1 cellular context compared by ENCODE assay signal in the genomic region with DNA sequence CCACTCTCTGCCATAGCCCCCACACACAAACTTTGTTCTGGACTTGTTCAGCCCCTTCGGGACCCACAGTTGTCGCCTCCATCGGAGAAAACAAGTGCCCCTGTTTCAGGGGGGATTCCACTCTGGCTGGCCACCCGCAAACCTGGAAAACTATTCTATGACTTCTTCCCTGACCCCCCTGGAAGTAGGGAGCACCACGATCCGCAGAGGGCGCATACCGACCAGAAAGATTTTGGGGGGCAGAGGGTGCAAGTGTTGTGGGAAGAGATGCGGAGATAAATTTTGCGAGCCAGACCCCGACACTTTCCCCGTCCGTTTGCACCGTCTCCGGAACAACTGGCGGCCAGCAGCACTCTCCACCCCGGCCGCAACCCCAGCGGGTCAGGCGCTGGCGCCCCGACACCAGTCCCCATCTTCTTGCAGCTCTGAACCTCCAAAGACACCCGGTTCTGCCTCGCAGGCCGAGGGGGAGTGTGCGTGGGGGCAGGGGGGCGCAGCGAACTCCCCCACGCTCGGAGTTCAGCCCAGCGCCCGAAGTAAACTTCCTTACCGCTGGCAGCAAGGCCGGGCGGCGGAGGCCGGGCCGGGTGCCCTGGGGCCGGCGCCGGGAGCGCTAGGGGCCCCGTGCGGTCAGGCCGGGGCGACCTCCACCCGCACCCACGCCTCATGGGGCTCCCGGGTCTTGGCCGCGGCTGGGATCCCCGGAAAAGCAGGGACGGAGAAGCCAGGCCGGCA.
TF ChIP-seq lines count a peak whose summit lies in the region.

No MANE protein-coding gene starts in this region.

TF ChIP-seq in HepG2, 621 proteins besides CTCF, POLR2A, EP300 and RAD21 (continues in another document):
- TF ChIP-seq, protein P1, sequence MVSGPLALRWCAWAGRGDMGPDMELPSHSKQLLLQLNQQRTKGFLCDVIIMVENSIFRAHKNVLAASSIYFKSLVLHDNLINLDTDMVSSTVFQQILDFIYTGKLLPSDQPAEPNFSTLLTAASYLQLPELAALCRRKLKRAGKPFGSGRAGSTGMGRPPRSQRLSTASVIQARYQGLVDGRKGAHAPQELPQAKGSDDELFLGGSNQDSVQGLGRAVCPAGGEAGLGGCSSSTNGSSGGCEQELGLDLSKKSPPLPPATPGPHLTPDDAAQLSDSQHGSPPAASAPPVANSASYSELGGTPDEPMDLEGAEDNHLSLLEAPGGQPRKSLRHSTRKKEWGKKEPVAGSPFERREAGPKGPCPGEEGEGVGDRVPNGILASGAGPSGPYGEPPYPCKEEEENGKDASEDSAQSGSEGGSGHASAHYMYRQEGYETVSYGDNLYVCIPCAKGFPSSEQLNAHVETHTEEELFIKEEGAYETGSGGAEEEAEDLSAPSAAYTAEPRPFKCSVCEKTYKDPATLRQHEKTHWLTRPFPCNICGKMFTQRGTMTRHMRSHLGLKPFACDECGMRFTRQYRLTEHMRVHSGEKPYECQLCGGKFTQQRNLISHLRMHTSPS (CRISPR knock-in tag; IDR thresholded peaks at IDR 0.05; ENCODE audit: low read depth): 0 out of 2 replicates have a peak, but pooled peaks have one; percentile 14
- TF ChIP-seq, protein P2, sequence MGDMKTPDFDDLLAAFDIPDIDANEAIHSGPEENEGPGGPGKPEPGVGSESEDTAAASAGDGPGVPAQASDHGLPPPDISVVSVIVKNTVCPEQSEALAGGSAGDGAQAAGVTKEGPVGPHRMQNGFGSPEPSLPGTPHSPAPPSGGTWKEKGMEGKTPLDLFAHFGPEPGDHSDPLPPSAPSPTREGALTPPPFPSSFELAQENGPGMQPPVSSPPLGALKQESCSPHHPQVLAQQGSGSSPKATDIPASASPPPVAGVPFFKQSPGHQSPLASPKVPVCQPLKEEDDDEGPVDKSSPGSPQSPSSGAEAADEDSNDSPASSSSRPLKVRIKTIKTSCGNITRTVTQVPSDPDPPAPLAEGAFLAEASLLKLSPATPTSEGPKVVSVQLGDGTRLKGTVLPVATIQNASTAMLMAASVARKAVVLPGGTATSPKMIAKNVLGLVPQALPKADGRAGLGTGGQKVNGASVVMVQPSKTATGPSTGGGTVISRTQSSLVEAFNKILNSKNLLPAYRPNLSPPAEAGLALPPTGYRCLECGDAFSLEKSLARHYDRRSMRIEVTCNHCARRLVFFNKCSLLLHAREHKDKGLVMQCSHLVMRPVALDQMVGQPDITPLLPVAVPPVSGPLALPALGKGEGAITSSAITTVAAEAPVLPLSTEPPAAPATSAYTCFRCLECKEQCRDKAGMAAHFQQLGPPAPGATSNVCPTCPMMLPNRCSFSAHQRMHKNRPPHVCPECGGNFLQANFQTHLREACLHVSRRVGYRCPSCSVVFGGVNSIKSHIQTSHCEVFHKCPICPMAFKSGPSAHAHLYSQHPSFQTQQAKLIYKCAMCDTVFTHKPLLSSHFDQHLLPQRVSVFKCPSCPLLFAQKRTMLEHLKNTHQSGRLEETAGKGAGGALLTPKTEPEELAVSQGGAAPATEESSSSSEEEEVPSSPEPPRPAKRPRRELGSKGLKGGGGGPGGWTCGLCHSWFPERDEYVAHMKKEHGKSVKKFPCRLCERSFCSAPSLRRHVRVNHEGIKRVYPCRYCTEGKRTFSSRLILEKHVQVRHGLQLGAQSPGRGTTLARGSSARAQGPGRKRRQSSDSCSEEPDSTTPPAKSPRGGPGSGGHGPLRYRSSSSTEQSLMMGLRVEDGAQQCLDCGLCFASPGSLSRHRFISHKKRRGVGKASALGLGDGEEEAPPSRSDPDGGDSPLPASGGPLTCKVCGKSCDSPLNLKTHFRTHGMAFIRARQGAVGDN (CRISPR knock-in tag; IDR thresholded peaks at IDR 0.05): peak; percentile 53; the same call in 1 of the 2 replicates
- TF ChIP-seq, protein P3, sequence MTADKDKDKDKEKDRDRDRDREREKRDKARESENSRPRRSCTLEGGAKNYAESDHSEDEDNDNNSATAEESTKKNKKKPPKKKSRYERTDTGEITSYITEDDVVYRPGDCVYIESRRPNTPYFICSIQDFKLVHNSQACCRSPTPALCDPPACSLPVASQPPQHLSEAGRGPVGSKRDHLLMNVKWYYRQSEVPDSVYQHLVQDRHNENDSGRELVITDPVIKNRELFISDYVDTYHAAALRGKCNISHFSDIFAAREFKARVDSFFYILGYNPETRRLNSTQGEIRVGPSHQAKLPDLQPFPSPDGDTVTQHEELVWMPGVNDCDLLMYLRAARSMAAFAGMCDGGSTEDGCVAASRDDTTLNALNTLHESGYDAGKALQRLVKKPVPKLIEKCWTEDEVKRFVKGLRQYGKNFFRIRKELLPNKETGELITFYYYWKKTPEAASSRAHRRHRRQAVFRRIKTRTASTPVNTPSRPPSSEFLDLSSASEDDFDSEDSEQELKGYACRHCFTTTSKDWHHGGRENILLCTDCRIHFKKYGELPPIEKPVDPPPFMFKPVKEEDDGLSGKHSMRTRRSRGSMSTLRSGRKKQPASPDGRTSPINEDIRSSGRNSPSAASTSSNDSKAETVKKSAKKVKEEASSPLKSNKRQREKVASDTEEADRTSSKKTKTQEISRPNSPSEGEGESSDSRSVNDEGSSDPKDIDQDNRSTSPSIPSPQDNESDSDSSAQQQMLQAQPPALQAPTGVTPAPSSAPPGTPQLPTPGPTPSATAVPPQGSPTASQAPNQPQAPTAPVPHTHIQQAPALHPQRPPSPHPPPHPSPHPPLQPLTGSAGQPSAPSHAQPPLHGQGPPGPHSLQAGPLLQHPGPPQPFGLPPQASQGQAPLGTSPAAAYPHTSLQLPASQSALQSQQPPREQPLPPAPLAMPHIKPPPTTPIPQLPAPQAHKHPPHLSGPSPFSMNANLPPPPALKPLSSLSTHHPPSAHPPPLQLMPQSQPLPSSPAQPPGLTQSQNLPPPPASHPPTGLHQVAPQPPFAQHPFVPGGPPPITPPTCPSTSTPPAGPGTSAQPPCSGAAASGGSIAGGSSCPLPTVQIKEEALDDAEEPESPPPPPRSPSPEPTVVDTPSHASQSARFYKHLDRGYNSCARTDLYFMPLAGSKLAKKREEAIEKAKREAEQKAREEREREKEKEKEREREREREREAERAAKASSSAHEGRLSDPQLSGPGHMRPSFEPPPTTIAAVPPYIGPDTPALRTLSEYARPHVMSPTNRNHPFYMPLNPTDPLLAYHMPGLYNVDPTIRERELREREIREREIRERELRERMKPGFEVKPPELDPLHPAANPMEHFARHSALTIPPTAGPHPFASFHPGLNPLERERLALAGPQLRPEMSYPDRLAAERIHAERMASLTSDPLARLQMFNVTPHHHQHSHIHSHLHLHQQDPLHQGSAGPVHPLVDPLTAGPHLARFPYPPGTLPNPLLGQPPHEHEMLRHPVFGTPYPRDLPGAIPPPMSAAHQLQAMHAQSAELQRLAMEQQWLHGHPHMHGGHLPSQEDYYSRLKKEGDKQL (CRISPR knock-in tag; IDR thresholded peaks at IDR 0.05; ENCODE audit: low read depth): no peak
- TF ChIP-seq YEATS4 (CRISPR knock-in tag; IDR thresholded peaks at IDR 0.05; ENCODE audit: borderline replicate concordance) (peak; percentile 33; the same call in 1 of the 2 replicates), MAZ (IDR thresholded peaks at IDR 0.05; ENCODE audit: borderline replicate concordance, low read depth, low read length) (no peak), MAZ (CRISPR knock-in tag; IDR thresholded peaks at IDR 0.05; ENCODE audit: low read depth) (no peak; the same call in 1 of the 2 replicates), KLF15 (CRISPR knock-in tag; IDR thresholded peaks at IDR 0.05; ENCODE audit: borderline replicate concordance) (no peak), U2AF1 (optimal IDR thresholded peaks at IDR 0.05; ENCODE audit: low read depth, low read length) (no peak), MYNN (CRISPR knock-in tag; IDR thresholded peaks at IDR 0.05; ENCODE audit: low read depth) (no peak), ZFX (CRISPR knock-in tag; IDR thresholded peaks at IDR 0.05; ENCODE audit: low read depth) (peak; percentile 61; the same call in 1 of the 2 replicates), SIX1 (CRISPR knock-in tag; IDR thresholded peaks at IDR 0.05; ENCODE audit: borderline replicate concordance) (no peak), ZNF816 (CRISPR knock-in tag; IDR thresholded peaks at IDR 0.05; ENCODE audit: borderline replicate concordance) (peak; percentile 82; the same call in 1 of the 2 replicates), NR2C2 (CRISPR knock-in tag; IDR thresholded peaks at IDR 0.05; ENCODE audit: borderline replicate concordance) (no peak)
- TF ChIP-seq, protein P4, sequence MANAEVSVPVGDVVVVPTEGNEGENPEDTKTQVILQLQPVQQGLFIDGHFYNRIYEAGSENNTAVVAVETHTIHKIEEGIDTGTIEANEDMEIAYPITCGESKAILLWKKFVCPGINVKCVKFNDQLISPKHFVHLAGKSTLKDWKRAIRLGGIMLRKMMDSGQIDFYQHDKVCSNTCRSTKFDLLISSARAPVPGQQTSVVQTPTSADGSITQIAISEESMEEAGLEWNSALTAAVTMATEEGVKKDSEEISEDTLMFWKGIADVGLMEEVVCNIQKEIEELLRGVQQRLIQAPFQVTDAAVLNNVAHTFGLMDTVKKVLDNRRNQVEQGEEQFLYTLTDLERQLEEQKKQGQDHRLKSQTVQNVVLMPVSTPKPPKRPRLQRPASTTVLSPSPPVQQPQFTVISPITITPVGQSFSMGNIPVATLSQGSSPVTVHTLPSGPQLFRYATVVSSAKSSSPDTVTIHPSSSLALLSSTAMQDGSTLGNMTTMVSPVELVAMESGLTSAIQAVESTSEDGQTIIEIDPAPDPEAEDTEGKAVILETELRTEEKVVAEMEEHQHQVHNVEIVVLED (CRISPR knock-in tag; IDR thresholded peaks at IDR 0.05; ENCODE audit: borderline replicate concordance): no peak
- TF ChIP-seq, protein P5, sequence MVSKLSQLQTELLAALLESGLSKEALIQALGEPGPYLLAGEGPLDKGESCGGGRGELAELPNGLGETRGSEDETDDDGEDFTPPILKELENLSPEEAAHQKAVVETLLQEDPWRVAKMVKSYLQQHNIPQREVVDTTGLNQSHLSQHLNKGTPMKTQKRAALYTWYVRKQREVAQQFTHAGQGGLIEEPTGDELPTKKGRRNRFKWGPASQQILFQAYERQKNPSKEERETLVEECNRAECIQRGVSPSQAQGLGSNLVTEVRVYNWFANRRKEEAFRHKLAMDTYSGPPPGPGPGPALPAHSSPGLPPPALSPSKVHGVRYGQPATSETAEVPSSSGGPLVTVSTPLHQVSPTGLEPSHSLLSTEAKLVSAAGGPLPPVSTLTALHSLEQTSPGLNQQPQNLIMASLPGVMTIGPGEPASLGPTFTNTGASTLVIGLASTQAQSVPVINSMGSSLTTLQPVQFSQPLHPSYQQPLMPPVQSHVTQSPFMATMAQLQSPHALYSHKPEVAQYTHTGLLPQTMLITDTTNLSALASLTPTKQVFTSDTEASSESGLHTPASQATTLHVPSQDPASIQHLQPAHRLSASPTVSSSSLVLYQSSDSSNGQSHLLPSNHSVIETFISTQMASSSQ (IDR thresholded peaks at IDR 0.05; ENCODE audit: low read depth): no peak
- TF ChIP-seq, protein P5 (CRISPR knock-in tag; IDR thresholded peaks at IDR 0.05; ENCODE audit: borderline replicate concordance): no peak
- TF ChIP-seq, protein P6, sequence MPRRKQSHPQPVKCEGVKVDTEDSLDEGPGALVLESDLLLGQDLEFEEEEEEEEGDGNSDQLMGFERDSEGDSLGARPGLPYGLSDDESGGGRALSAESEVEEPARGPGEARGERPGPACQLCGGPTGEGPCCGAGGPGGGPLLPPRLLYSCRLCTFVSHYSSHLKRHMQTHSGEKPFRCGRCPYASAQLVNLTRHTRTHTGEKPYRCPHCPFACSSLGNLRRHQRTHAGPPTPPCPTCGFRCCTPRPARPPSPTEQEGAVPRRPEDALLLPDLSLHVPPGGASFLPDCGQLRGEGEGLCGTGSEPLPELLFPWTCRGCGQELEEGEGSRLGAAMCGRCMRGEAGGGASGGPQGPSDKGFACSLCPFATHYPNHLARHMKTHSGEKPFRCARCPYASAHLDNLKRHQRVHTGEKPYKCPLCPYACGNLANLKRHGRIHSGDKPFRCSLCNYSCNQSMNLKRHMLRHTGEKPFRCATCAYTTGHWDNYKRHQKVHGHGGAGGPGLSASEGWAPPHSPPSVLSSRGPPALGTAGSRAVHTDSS (CRISPR knock-in tag; conservative IDR thresholded peaks at IDR 0.05): no peak
- TF ChIP-seq, protein P7, sequence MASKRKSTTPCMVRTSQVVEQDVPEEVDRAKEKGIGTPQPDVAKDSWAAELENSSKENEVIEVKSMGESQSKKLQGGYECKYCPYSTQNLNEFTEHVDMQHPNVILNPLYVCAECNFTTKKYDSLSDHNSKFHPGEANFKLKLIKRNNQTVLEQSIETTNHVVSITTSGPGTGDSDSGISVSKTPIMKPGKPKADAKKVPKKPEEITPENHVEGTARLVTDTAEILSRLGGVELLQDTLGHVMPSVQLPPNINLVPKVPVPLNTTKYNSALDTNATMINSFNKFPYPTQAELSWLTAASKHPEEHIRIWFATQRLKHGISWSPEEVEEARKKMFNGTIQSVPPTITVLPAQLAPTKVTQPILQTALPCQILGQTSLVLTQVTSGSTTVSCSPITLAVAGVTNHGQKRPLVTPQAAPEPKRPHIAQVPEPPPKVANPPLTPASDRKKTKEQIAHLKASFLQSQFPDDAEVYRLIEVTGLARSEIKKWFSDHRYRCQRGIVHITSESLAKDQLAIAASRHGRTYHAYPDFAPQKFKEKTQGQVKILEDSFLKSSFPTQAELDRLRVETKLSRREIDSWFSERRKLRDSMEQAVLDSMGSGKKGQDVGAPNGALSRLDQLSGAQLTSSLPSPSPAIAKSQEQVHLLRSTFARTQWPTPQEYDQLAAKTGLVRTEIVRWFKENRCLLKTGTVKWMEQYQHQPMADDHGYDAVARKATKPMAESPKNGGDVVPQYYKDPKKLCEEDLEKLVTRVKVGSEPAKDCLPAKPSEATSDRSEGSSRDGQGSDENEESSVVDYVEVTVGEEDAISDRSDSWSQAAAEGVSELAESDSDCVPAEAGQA (IDR thresholded peaks at IDR 0.05; ENCODE audit: low read depth): no peak
- TF ChIP-seq, protein P7 (CRISPR knock-in tag; IDR thresholded peaks at IDR 0.05; ENCODE audit: borderline replicate concordance): 0 out of 2 replicates have a peak, but pooled peaks have one; percentile 10
